8 cellular contexts compared by ENCODE assay signal in genomic region chr14:61698216-61698980, GRCh38. TPM values are rescaled to one million over a fixed set of nuclear protein-coding genes. Genes with fewer than 3 reads are reported as not detected.
DNase-seq lines count a peak whose midpoint lies in the region; ATAC-seq and TF ChIP-seq lines count a peak whose summit lies in the region.

No MANE protein-coding gene starts in this region.

- WGBS in heart left ventricle, 4 donors = 70 to 73% (median 71%) methylated on average over 2 of the region's 2 CpGs
- 74% methylated on average over 2 of the region's 2 CpGs for WGBS in urinary bladder

- H3K27ac ChIP-seq in heart left ventricle (peak overlapping the region in 4 of 12 donors; percentile 24 to 97 (median 58)), urinary bladder (ENCODE audit: low read depth) (no peak overlapping the region)

- DNase-seq in heart left ventricle = no peak
- DNase-seq in cardiac septum (ENCODE audit: low spot score) = no peak
- DNase-seq in activated CD8-positive, alpha-beta T cell treated with anti-CD3 and anti-CD28 coated beads, Interleukin-2, amount 10 ng/mL, durations not matched to agents 7 days and 5 days = no peak
- DNase-seq in kidney epithelial cell (ENCODE audit: low read depth) = no peak
- DNase-seq in ecto neural progenitor cell (ENCODE audit: low spot score) = no peak
- DNase-seq in HK-2 (ENCODE audit: unreplicated experiment) = no peak

- no peaks in the 10 kb centered on the region for H3K27me3 Mint-ChIP-seq in activated CD8-positive, alpha-beta T cell treated with anti-CD3 and anti-CD28 coated beads, Interleukin-2, amount 10 ng/mL, durations not matched to agents 7 days and 5 days (ENCODE audit: low read depth)

- no peak for TF ChIP-seq POLR2A in heart left ventricle (IDR thresholded peaks at IDR 0.05)

- H3K36me3 ChIP-seq in heart left ventricle (no peaks in the 10 kb centered on the region), kidney epithelial cell (ENCODE audit: control insufficient read depth, insufficient read depth, low read length) (no peaks in the 10 kb centered on the region), urinary bladder (ENCODE audit: insufficient read depth) (no peaks in the 10 kb centered on the region)

- ATAC-seq in heart left ventricle (no peak), HG03460 (IDR thresholded peaks at IDR 0.05; ENCODE audit: unreplicated experiment) (no peak)
- no peak for ATAC-seq in activated CD8-positive, alpha-beta T cell treated with anti-CD3 and anti-CD28 coated beads, Interleukin-2, amount 10 ng/mL, durations not matched to agents 7 days and 5 days

- CTCF ChIA-PET in activated CD8-positive, alpha-beta T cell treated with anti-CD3 and anti-CD28 coated beads, Interleukin-2, amount 10 ng/mL, durations not matched to agents 7 days and 5 days (lab: Charles Lee) = interaction anchor here (0.5 to 4.3 kb wide), 9 partner anchors 13 to 223 kb away, joined by 3 to 30 read pairs (median 4); no protein-coding TSS in a partner anchor

- no peaks in the 10 kb centered on the region for H3K9me3 Mint-ChIP-seq in activated CD8-positive, alpha-beta T cell treated with anti-CD3 and anti-CD28 coated beads, Interleukin-2, amount 10 ng/mL, durations not matched to agents 7 days and 5 days (ENCODE audit: insufficient read depth)

- POLR2A ChIA-PET in activated CD8-positive, alpha-beta T cell treated with anti-CD3 and anti-CD28 coated beads, Interleukin-2, amount 10 ng/mL, durations not matched to agents 7 days and 5 days (lab: Charles Lee) = interaction anchor here (0.7 to 2.7 kb wide), 9 partner anchors 13 to 365 kb away, joined by 3 to 10 read pairs (median 4); no protein-coding TSS in a partner anchor

- TF ChIP-seq CTCF in heart left ventricle (IDR thresholded peaks at IDR 0.05) (no peak), kidney epithelial cell (IDR thresholded peaks at IDR 0.05; ENCODE audit: insufficient read depth, low read length, poor library complexity, severe bottlenecking) (no peak)

- H3K27ac Mint-ChIP-seq in activated CD8-positive, alpha-beta T cell treated with anti-CD3 and anti-CD28 coated beads, Interleukin-2, amount 10 ng/mL, durations not matched to agents 7 days and 5 days = peak overlapping the region; percentile 81

- peak overlapping the region; percentile 98 for H3K4me3 Mint-ChIP-seq in activated CD8-positive, alpha-beta T cell treated with anti-CD3 and anti-CD28 coated beads, Interleukin-2, amount 10 ng/mL, durations not matched to agents 7 days and 5 days

- H3K27me3 ChIP-seq in heart left ventricle (no peaks in the 10 kb centered on the region), kidney epithelial cell (ENCODE audit: control insufficient read depth, insufficient read depth, low read length) (no peaks in the 10 kb centered on the region)

- H3K4me1 Mint-ChIP-seq in activated CD8-positive, alpha-beta T cell treated with anti-CD3 and anti-CD28 coated beads, Interleukin-2, amount 10 ng/mL, durations not matched to agents 7 days and 5 days (ENCODE audit: low read depth) = peaks cover 63% of the 10 kb centered on the region

- H3K4me3 ChIP-seq in heart left ventricle = peak overlapping the region in 10 of 12 donors; percentile 7 to 94 (median 87)
- H3K4me3 ChIP-seq in kidney epithelial cell (ENCODE audit: low read depth, low read length) = peak overlapping the region; percentile 98
- peak overlapping the region; percentile 29 for H3K4me3 ChIP-seq in urinary bladder (ENCODE audit: low read depth, low read length)

- H3K36me3 Mint-ChIP-seq in activated CD8-positive, alpha-beta T cell treated with anti-CD3 and anti-CD28 coated beads, Interleukin-2, amount 10 ng/mL, durations not matched to agents 7 days and 5 days (ENCODE audit: low read depth) = peaks cover 45% of the 10 kb centered on the region

- H3K4me1 ChIP-seq in heart left ventricle (peaks cover 0 to 69% (median 36%) of the 10 kb centered on the region in 12 donors), urinary bladder (ENCODE audit: insufficient read depth) (no peaks in the 10 kb centered on the region)

- H3K9me3 ChIP-seq in heart left ventricle = no peaks in the 10 kb centered on the region

- intact Hi-C loops in heart left ventricle (cut with DNase I) (loop anchor here in 8 of 10 donors (5.0 to 10.0 kb wide), 8 partner anchors 34 to 231 kb away; partner anchors contain the start of gene SNAPC1 (in 1 of the 8)), cardiac septum (cut with DNase I) (loop anchor here (5.0 to 10.0 kb wide), 3 partner anchors 54 to 226 kb away; no protein-coding TSS in a partner anchor)

RNA-seq across cellular contexts. Expression of gene HIF1A, which starts 3.1 kb away (rescaled TPM):
- total RNA-seq in heart left ventricle = 100 to 1,000 TPM in 1 of 9 donors, 10 to 100 TPM in 8; 52.4 to 157 (median 72.8) TPM
- 10 to 100 TPM; 12.8 to 76.3 TPM for polyA plus RNA-seq in heart left ventricle
- total RNA-seq in cardiac septum = 73.2 TPM
- total RNA-seq in activated CD8-positive, alpha-beta T cell treated with anti-CD3 and anti-CD28 coated beads, Interleukin-2, amount 10 ng/mL, durations not matched to agents 7 days and 5 days = 100 to 1,000 TPM; 119 to 132 TPM
- total RNA-seq in kidney epithelial cell = 295 and 307 TPM in 2 replicates
- 151 TPM for total RNA-seq in urinary bladder
- polyA plus RNA-seq in urinary bladder = 64.2 TPM

Comparison
In these comparisons a context has a peak if more than half of its experiments do, and no peak if none do; other contexts are left out.
1. H3K4me3 ChIP-seq: peak in every context shown above with its lines; median percentile 98 in kidney epithelial cell; 87 in heart left ventricle; 29 in urinary bladder.